In genomic region chr15:67955256-67955655, GRCh38 we compare ENCODE assay signal across 19 cellular contexts.
DNase-seq lines count a peak whose midpoint lies in the region; ATAC-seq and TF ChIP-seq lines count a peak whose summit lies in the region.
"Had no signal": no experiment of that assay in that cellular context is flagged by ENCODE, and none has a peak within 500 bp of the region (broad histone marks: within the 10 kb centered on the region; RNA-seq: fewer than 3 reads in every experiment).

No MANE protein-coding gene starts in this region.

- TF ChIP-seq CTCF in CD14-positive monocyte (IDR thresholded peaks at IDR 0.05) = no peak
- TF ChIP-seq CTCF in nephron progenitor cell (IDR thresholded peaks at IDR 0.05) = no peak

- H3K27me3 ChIP-seq in adipocyte (replicated peaks; ENCODE audit: control insufficient read depth, insufficient read depth, low read length) (peaks cover 7% of the 10 kb centered on the region), SJCRH30 (no peaks in the 10 kb centered on the region)
- H3K27me3 ChIP-seq: adrenal gland, cardiac muscle cell, dorsolateral prefrontal cortex, left lung had no signal

- H3K36me3 Mint-ChIP-seq in CD14-positive monocyte = peaks cover 0 to 3% of the 10 kb centered on the region in 2 donors
- H3K36me3 Mint-ChIP-seq in nephron progenitor cell (ENCODE audit: low read depth) = no peaks in the 10 kb centered on the region

- no peaks in the 10 kb centered on the region for H3K9me3 ChIP-seq in KOPT-K1 (ENCODE audit: insufficient read depth, low read length, poor library complexity, severe bottlenecking)
- no peaks in the 10 kb centered on the region for H3K9me3 ChIP-seq in adipocyte (ENCODE audit: control insufficient read depth, low read length)
- no peaks in the 10 kb centered on the region for H3K9me3 ChIP-seq in SJCRH30 (replicated peaks)
- H3K9me3 ChIP-seq: adrenal gland, left lung had no signal

- H3K36me3 ChIP-seq in KOPT-K1 (ENCODE audit: insufficient read depth, low read length) = no peaks in the 10 kb centered on the region
- no peaks in the 10 kb centered on the region for H3K36me3 ChIP-seq in adipocyte (ENCODE audit: control insufficient read depth, insufficient read depth, low read length, severe bottlenecking)
- H3K36me3 ChIP-seq in SJCRH30 = no peaks in the 10 kb centered on the region
- H3K36me3 ChIP-seq: adrenal gland, cardiac muscle cell, left lung had no signal

- H3K9me3 Mint-ChIP-seq in CD14-positive monocyte = peaks cover 0 to 10% (median 3%) of the 10 kb centered on the region in 7 donors
- peaks cover 16% of the 10 kb centered on the region for H3K9me3 Mint-ChIP-seq in nephron progenitor cell
- H3K9me3 Mint-ChIP-seq: activated T-helper 17 cell treated with anti-CD3 and anti-CD28 coated beads, Interleukin-2, amount 50 U/mL, for 72 hours had no signal

- peaks cover 0 to 2% (median 0%) of the 10 kb centered on the region in 3 donors for H3K27me3 Mint-ChIP-seq in CD14-positive monocyte (ENCODE audit: low read depth in 3 of 3)
- H3K27me3 Mint-ChIP-seq in nephron progenitor cell (ENCODE audit: low read depth, poor library complexity) = no peaks in the 10 kb centered on the region

- H3K4me1 ChIP-seq in adipocyte (ENCODE audit: control insufficient read depth, insufficient read depth, low read length) (peaks cover 24% of the 10 kb centered on the region), SJCRH30 (no peaks in the 10 kb centered on the region)
- H3K4me1 ChIP-seq: adrenal gland, left lung had no signal

- H3K27ac ChIP-seq in KOPT-K1 (ENCODE audit: low read depth, low read length, poor library complexity, severe bottlenecking) (peak overlapping the region; percentile 49), SJCRH30 (no peak overlapping the region)
- H3K27ac ChIP-seq: cardiac muscle cell, dorsolateral prefrontal cortex, left lung had no signal

- H3K4me1 Mint-ChIP-seq in CD14-positive monocyte (peaks cover 24% of the 10 kb centered on the region), nephron progenitor cell (peaks cover 26% of the 10 kb centered on the region)
- H3K4me1 Mint-ChIP-seq: activated T-helper 17 cell treated with anti-CD3 and anti-CD28 coated beads, Interleukin-2, amount 50 U/mL, for 72 hours had no signal

- no peak for ATAC-seq in HG03196 (IDR thresholded peaks at IDR 0.05; ENCODE audit: unreplicated experiment)
- ATAC-seq: activated T-helper 17 cell treated with anti-CD3 and anti-CD28 coated beads, Interleukin-2, amount 50 U/mL, for 72 hours; HCT116; left lung had no signal

- DNase-seq in CD14-positive monocyte (ENCODE audit: low spot score) (no peak), adipocyte (ENCODE audit: low read depth) (peak; percentile 17), nephron progenitor cell (no peak), NCI-H2107 treated with DMSO at 0.1 percent for 48 hours (lab: John Stamatoyannopoulos, UW; ENCODE audit: unreplicated experiment) (no peak), SJCRH30 (no peak), NAMALWA (ENCODE audit: low spot score) (no peak)
- DNase-seq: dorsolateral prefrontal cortex; erythroblast; left lung; NCI-H1930; NCI-H446; SIG-M5; stimulated activated CD4-positive, alpha-beta T cell treated with anti-CD3 and anti-CD28 coated beads, Interleukin-2, amount 100 ng/mL, for 48 hours had no signal

- H3K27ac Mint-ChIP-seq in CD14-positive monocyte (peak overlapping the region in 2 of 7 donors; percentile 35 to 62), nephron progenitor cell (peak overlapping the region; percentile 79)
- H3K27ac Mint-ChIP-seq: activated T-helper 17 cell treated with anti-CD3 and anti-CD28 coated beads, Interleukin-2, amount 50 U/mL, for 72 hours had no signal

- H3K4me3 Mint-ChIP-seq in CD14-positive monocyte (peak overlapping the region; percentile 18 to 49), nephron progenitor cell (no peak overlapping the region)
- H3K4me3 Mint-ChIP-seq: activated T-helper 17 cell treated with anti-CD3 and anti-CD28 coated beads, Interleukin-2, amount 50 U/mL, for 72 hours had no signal

- intact Hi-C loops in CD14-positive monocyte (cut with micrococcal nuclease) = no loop called here

- no peak overlapping the region for H3K4me3 ChIP-seq in adipocyte (ENCODE audit: low read length)
- H3K4me3 ChIP-seq in SJCRH30 = no peak overlapping the region
- H3K4me3 ChIP-seq: adrenal gland, cardiac muscle cell, dorsolateral prefrontal cortex, left lung had no signal

- H3K9ac ChIP-seq in adipocyte (ENCODE audit: low read length) = no peak overlapping the region
